Comparison of ENCODE assay signal across 16 cellular contexts in the genomic region with DNA sequence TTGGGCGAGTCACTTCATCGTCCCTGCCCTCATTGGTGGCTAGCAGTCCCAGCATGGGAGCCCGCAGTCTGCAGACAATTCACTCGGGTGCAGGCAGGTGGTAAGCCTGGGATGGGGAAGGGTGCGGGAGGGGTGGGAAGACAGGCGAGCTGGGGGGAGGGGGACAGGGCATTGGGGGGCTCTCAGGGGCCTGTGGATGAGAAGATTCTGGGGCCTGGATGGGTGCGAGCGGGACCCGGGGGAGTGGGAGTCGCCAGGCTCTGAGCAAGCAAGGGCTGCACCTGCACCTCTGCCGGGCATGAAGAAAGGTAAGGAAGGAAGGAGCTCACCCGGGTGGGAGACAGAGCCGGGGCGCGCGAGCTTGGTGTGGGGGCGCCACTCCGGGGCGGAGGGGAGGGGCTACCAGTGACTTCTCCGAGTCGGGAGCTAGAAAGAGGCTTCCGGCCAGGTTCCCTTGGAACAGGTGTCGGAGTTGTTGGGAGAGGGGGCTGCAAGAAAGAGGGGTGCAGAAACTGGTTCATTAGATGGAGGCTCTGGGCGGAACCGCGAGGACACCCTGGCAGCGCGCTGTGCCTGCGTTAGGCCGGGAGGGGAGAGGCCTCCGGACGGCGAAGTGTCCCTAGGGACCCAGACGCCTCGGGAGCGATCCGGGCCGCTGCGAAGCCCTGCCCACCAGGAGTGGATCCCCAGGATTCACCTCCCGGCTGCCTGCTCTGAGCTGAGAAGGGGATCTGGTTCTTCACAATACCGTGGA.
DNase-seq lines count a peak whose midpoint lies in the region; ATAC-seq and TF ChIP-seq lines count a peak whose summit lies in the region.
"Had no signal": no experiment of that assay in that cellular context is flagged by ENCODE, and none has a peak within 500 bp of the region (broad histone marks: within the 10 kb centered on the region; RNA-seq: fewer than 3 reads in every experiment).

No MANE protein-coding gene starts in this region.

- H3K27me3 ChIP-seq in H7 (ENCODE audit: control insufficient read depth, insufficient read depth, low read length) (no peaks in the 10 kb centered on the region), subcutaneous abdominal adipose tissue (ENCODE audit: control insufficient read depth in 5 of 5, insufficient read depth in 4 of 5, low read length in 5 of 5) (peaks cover 0 to 14% (median 4%) of the 10 kb centered on the region in 5 donors)
- H3K27me3 ChIP-seq: Peyer's patch had no signal

- peaks cover 0 to 11% (median 6%) of the 10 kb centered on the region in 5 donors for H3K4me1 ChIP-seq in subcutaneous abdominal adipose tissue (ENCODE audit: control insufficient read depth in 5 of 5, insufficient read depth in 5 of 5, low read length in 5 of 5)
- H3K4me1 ChIP-seq: left lung, Peyer's patch had no signal

- DNase-seq in H7 (peak; percentile 69), coronary artery (ENCODE audit: low spot score) (no peak), left kidney (ENCODE audit: low read depth, low spot score) (peak; percentile 53), KG1 (lab: John Stamatoyannopoulos, UW) (no peak), kidney tubule cell (ENCODE audit: low spot score) (no peak)
- DNase-seq: activated CD4-positive, alpha-beta memory T cell treated with anti-CD3 and anti-CD28 coated beads for 36 hours; activated naive CD4-positive, alpha-beta T cell treated with anti-CD3 and anti-CD28 coated beads, Interleukin-2, amount 50 U/mL, for 16 hours; MV-4-11; NCI-H446; Peyer's patch; stimulated activated CD4-positive, alpha-beta T cell treated with anti-CD3 and anti-CD28 coated beads, Interleukin-4, amount 100 ng/mL, for 24 hours; T-helper 9 cell had no signal

- H3K9ac ChIP-seq in subcutaneous abdominal adipose tissue (ENCODE audit: low read length in 5 of 5) = peak overlapping the region in 1 of 5 donors; percentile 56

- H3K4me3 ChIP-seq in H7 (ENCODE audit: insufficient read depth, low read depth, low read length) (peak overlapping the region; percentile 59), coronary artery (peak overlapping the region; percentile 2), subcutaneous abdominal adipose tissue (ENCODE audit: low read depth in 1 of 5, low read length in 5 of 5) (peak overlapping the region in 4 of 5 donors; percentile 3 to 46 (median 6))
- H3K4me3 ChIP-seq: left lung had no signal

- no peak for ATAC-seq in HG02798 (IDR thresholded peaks at IDR 0.05; ENCODE audit: poor library complexity, unreplicated experiment)
- ATAC-seq: left lung had no signal

- H3K9me3 ChIP-seq in subcutaneous abdominal adipose tissue (ENCODE audit: control insufficient read depth in 5 of 5, low read length in 5 of 5) = peaks cover 0 to 5% (median 4%) of the 10 kb centered on the region in 5 donors
- H3K9me3 ChIP-seq: neutrophil, Peyer's patch had no signal

- no peak for TF ChIP-seq CTCF in coronary artery (IDR thresholded peaks at IDR 0.05)

- no peaks in the 10 kb centered on the region for H3K36me3 ChIP-seq in H7 (replicated peaks; ENCODE audit: control insufficient read depth, insufficient read depth, low read length)
- H3K36me3 ChIP-seq in subcutaneous abdominal adipose tissue (ENCODE audit: control insufficient read depth in 5 of 5, insufficient read depth in 5 of 5, low read length in 5 of 5) = peaks cover 0 to 2% (median 0%) of the 10 kb centered on the region in 5 donors
- H3K36me3 ChIP-seq: left lung, neutrophil, Peyer's patch had no signal

- H3K27ac ChIP-seq in coronary artery = peak overlapping the region; percentile 47 to 58
- no peak overlapping the region for H3K27ac ChIP-seq in subcutaneous abdominal adipose tissue (ENCODE audit: low read depth, low read length)
- H3K27ac ChIP-seq: left lung, neutrophil, Peyer's patch had no signal

Comparison
In these comparisons a context has a peak if more than half of its experiments do, and no peak if none do; other contexts are left out.
1. DNase-seq: peak in H7 (single experiment) and left kidney (single experiment); none in coronary artery (single experiment), KG1 (single experiment) and kidney tubule cell (single experiment).
2. H3K4me3 ChIP-seq: peak in every context shown above with its lines; median percentile 59 in H7; 6 in subcutaneous abdominal adipose tissue; 2 in coronary artery.